In the genomic region with DNA sequence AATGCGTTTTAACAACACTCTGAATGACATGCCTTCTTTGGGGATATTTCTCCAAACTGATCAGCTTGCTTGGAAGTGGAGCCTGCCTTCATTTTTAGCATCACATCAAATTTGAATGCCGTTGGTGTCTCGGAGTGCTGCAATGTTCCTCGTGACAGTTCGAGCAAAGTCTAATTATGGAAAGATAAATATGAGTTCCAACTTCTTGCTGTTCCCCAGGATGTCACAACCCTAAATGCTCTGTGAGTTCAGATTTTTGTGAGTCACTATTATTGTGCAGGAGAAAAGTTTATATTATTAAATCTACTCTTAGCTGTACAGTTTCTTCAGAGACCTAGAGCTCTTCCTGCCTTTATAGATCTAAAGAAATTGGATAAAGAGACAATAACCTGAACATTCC, we compare ENCODE assay signal across 20 cellular contexts.
"Had no signal": no experiment of that assay in that cellular context is flagged by ENCODE, and none has a peak within 500 bp of the region (broad histone marks: within the 10 kb centered on the region; RNA-seq: fewer than 3 reads in every experiment).

No MANE protein-coding gene starts in this region.

- H3K27me3 ChIP-seq: brain microvascular endothelial cell, gastroesophageal sphincter, heart right ventricle, neutrophil, pancreas, thyroid gland had no signal

- H3K9me3 ChIP-seq: gastroesophageal sphincter, lower lobe of right lung, neutrophil, pancreas, thyroid gland had no signal

- H3K36me3 ChIP-seq: brain microvascular endothelial cell, gastroesophageal sphincter, heart right ventricle, lower lobe of right lung, neutrophil, pancreas, thyroid gland had no signal

- DNase-seq: activated CD4-positive, alpha-beta T cell treated with anti-CD3 and anti-CD28 coated beads, Interleukin-2, amount 50 U/mL, for 1 hour; activated CD8-positive, alpha-beta memory T cell treated with anti-CD3 and anti-CD28 coated beads, Interleukin-2, amount 50 U/mL, for 4 hours; activated effector memory CD4-positive, alpha-beta T cell treated with Interleukin-2 at 50 U/mL for 16 hours; activated naive CD4-positive, alpha-beta T cell treated with anti-CD3 and anti-CD28 coated beads, Interleukin-2, amount 10 ng/mL, durations not matched to agents 7 days and 5 days; activated naive CD8-positive, alpha-beta T cell treated with anti-CD3 and anti-CD28 coated beads, Interleukin-2, amount 50 U/mL, for 24 hours; activated T-cell treated with anti-CD3 and anti-CD28 coated beads, Interleukin-2, amount 50 U/mL, for 4 hours; anterior cingulate cortex; brain microvascular endothelial cell; cortex of kidney; heart right ventricle; immature natural killer cell; lower lobe of right lung; pancreas; stimulated activated naive CD4-positive, alpha-beta T cell; T-helper 1 cell; T-helper 9 cell; thyroid gland had no signal

- H3K27ac ChIP-seq: brain microvascular endothelial cell, gastroesophageal sphincter, heart right ventricle, lower lobe of right lung, neutrophil, pancreas, thyroid gland had no signal

- H3K4me1 ChIP-seq: lower lobe of right lung, pancreas, thyroid gland had no signal

- H3K4me3 ChIP-seq: gastroesophageal sphincter, heart right ventricle, lower lobe of right lung, pancreas, thyroid gland had no signal

- ATAC-seq: activated naive CD8-positive, alpha-beta T cell treated with anti-CD3 and anti-CD28 coated beads, Interleukin-2, amount 50 U/mL, for 24 hours; activated T-cell treated with anti-CD3 and anti-CD28 coated beads, Interleukin-2, amount 50 U/mL, for 4 hours; gastroesophageal sphincter; lower lobe of right lung; natural killer cell treated with Interleukin-12 subunit alpha and Interleukin-12 subunit beta and Interleukin-15 and Interleukin-18, amount 100 ng/mL, for 72 hours; pancreas had no signal
